Comparison of ENCODE assay signal across 8 cellular contexts in the genomic region with DNA sequence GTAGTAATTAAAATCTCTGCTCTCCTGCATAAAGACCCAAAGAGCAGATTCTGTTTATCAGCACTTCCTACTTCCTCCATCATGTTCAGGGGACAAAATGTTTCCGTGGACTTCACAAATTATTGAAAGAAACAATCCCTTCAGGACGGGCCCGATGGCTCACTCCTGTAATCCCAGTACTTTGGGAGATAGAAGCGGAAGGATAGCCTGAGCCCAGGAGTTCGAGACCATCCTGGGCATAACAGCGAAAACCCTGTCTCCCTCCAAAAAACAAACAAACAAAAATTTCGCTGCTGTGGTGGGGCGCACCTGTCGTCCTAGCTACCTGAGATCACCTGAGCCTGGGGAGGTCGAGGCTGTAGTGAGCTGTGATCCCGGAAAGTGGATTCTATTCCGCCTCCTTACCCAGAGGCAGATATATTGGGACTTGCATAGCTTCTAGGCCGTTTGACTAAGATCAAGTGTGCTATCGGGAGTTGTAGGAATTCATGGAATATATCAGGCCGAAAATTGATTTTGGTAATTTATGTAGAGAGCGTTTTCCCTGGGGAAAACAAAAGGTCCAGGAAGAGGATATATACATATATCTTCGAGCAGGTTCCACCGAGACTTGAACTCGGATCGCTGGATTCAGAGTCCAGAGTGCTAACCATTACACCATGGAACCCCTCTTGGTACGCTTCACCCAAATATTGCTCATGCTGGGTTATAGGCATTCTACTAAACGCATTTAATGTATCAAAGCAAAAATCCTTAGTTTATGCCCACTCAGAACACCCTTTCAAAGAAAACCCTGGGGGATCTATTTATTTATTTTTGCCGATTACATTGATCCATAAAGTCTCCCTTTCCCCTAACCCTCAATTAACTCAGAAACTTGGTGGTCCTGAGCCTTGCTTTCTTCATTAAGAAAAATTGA.
DNase-seq lines count a peak whose midpoint lies in the region; ATAC-seq and TF ChIP-seq lines count a peak whose summit lies in the region.

No MANE protein-coding gene starts in this region.

- no peak for ATAC-seq in HG03457 (IDR thresholded peaks at IDR 0.05; ENCODE audit: unreplicated experiment)
- ATAC-seq in naive thymus-derived CD8-positive, alpha-beta T cell = no peak

- peaks cover 2% of the 10 kb centered on the region for H3K9me3 Mint-ChIP-seq in Calu3 (ENCODE audit: low read depth, unreplicated experiment)
- peaks cover 9 to 74% (median 43%) of the 10 kb centered on the region in 9 donors for H3K9me3 Mint-ChIP-seq in naive thymus-derived CD8-positive, alpha-beta T cell

- H3K4me3 ChIP-seq in fibroblast of the aortic adventitia (ENCODE audit: low read depth, low read length) = peak overlapping the region; percentile 1

- H3K4me1 Mint-ChIP-seq in Calu3 (ENCODE audit: low read depth, unreplicated experiment) = peaks cover 29% of the 10 kb centered on the region
- H3K4me1 Mint-ChIP-seq in naive thymus-derived CD8-positive, alpha-beta T cell = peaks cover 4 to 16% (median 9%) of the 10 kb centered on the region in 4 donors

- H3K4me3 Mint-ChIP-seq in Calu3 (ENCODE audit: low read depth, unreplicated experiment) = peak overlapping the region; percentile 74
- H3K4me3 Mint-ChIP-seq in naive thymus-derived CD8-positive, alpha-beta T cell = peak overlapping the region in 1 of 10 donors; percentile 30

- POLR2A ChIA-PET in naive thymus-derived CD8-positive, alpha-beta T cell (lab: Charles Lee) = interaction anchor here (0.5 kb wide), 2 partner anchors 171 to 897 kb away, joined by 3 to 4 read pairs; no protein-coding TSS in a partner anchor

- no peak for TF ChIP-seq CTCF in Calu3 (IDR thresholded peaks at IDR 0.05; ENCODE audit: unreplicated experiment)
- TF ChIP-seq CTCF in fibroblast of the aortic adventitia (IDR thresholded peaks at IDR 0.05; ENCODE audit: insufficient read depth, low read length) = no peak

- peak overlapping the region; percentile 77 for H3K27ac Mint-ChIP-seq in Calu3 (ENCODE audit: unreplicated experiment)
- no peak overlapping the region for H3K27ac Mint-ChIP-seq in naive thymus-derived CD8-positive, alpha-beta T cell

- no TSS peak for BruUV-seq in Calu3 (replicated peaks; lab: Mats Ljungman, UMichigan)

- intact Hi-C loops in Calu3 (cut with micrococcal nuclease; ENCODE audit: unreplicated experiment) = loop anchor here (5.0 kb wide), 2 partner anchors 45 to 125 kb away; no protein-coding TSS in a partner anchor

- no peaks in the 10 kb centered on the region for H3K27me3 Mint-ChIP-seq in Calu3 (ENCODE audit: unreplicated experiment)
- H3K27me3 Mint-ChIP-seq in naive thymus-derived CD8-positive, alpha-beta T cell = peaks cover 61 to 98% (median 84%) of the 10 kb centered on the region in 5 donors

- peaks cover 36% of the 10 kb centered on the region for H3K36me3 Mint-ChIP-seq in Calu3 (ENCODE audit: insufficient read depth, unreplicated experiment)
- peaks cover 11 to 69% (median 17%) of the 10 kb centered on the region in 3 donors for H3K36me3 Mint-ChIP-seq in naive thymus-derived CD8-positive, alpha-beta T cell

- DNase-seq in Calu3 (peak; percentile 81), HS-27A (ENCODE audit: low read depth) (peak; percentile 75), SK-N-DZ (ENCODE audit: low spot score) (peak; percentile 20), fibroblast of the aortic adventitia (ENCODE audit: low read depth) (peak; percentile 68), nucleus accumbens (lab: John Stamatoyannopoulos, UW) (no peak), 8988T (no peak)
- no peak for DNase-seq in naive thymus-derived CD8-positive, alpha-beta T cell

- CTCF ChIA-PET in Calu3 (lab: Charles Lee) = interaction anchor here (1.1 to 1.6 kb wide), 2 partner anchors 9 to 29 kb away, joined by 4 to 12 read pairs; no protein-coding TSS in a partner anchor

Comparison
In these comparisons a context has a peak if more than half of its experiments do, and no peak if none do; other contexts are left out.
1. DNase-seq: peak in Calu3 (single experiment), HS-27A (single experiment), SK-N-DZ (single experiment) and fibroblast of the aortic adventitia (single experiment); none in nucleus accumbens (0 of 56), naive thymus-derived CD8-positive, alpha-beta T cell (0 of 10) and 8988T (single experiment).